In genomic region chr10:132539894-132540293, GRCh38 we compare ENCODE assay signal across 8 cellular contexts. TPM values are rescaled to one million over a fixed set of nuclear protein-coding genes. Genes with fewer than 3 reads are reported as not detected.
A peak's percentile ranks its signal among the peaks of the same experiment; 100 is the strongest.
DNase-seq lines count a peak whose midpoint lies in the region; ATAC-seq and TF ChIP-seq lines count a peak whose summit lies in the region.

No MANE protein-coding gene starts in this region.

- no peak for ATAC-seq in omental fat pad (ENCODE audit: low FRiP score)

- POLR2A ChIA-PET in activated CD4-positive, alpha-beta memory T cell treated with anti-CD3 and anti-CD28 coated beads for 36 hours (lab: Charles Lee) = interaction anchor here (0.7 to 1.9 kb wide), 3 partner anchors 11 to 36 kb away, joined by 4 to 6 read pairs (median 4); no protein-coding TSS in a partner anchor
- POLR2A ChIA-PET in Caco-2 (lab: Charles Lee) = no interaction called here

- no peaks in the 10 kb centered on the region for H3K27me3 Mint-ChIP-seq in activated CD4-positive, alpha-beta memory T cell treated with anti-CD3 and anti-CD28 coated beads for 36 hours
- H3K27me3 Mint-ChIP-seq in Caco-2 (ENCODE audit: insufficient read depth, unreplicated experiment) = no peaks in the 10 kb centered on the region

- H3K27me3 ChIP-seq in Caco-2 (replicated peaks; ENCODE audit: control insufficient read depth, insufficient read depth, low read length) = no peaks in the 10 kb centered on the region

- CTCF ChIA-PET in activated CD4-positive, alpha-beta memory T cell treated with anti-CD3 and anti-CD28 coated beads for 36 hours (lab: Charles Lee) = interaction anchor here (2.9 kb wide), 1 partner anchor 11 kb away, joined by 13 read pairs; no protein-coding TSS in a partner anchor
- CTCF ChIA-PET in Caco-2 (lab: Charles Lee) = no interaction called here

- no TSS peak for BruUV-seq in Caco-2 (replicated peaks; lab: Mats Ljungman, UMichigan)

- H3K4me3 Mint-ChIP-seq in activated CD4-positive, alpha-beta memory T cell treated with anti-CD3 and anti-CD28 coated beads for 36 hours = peak overlapping the region; percentile 85
- H3K4me3 Mint-ChIP-seq in Caco-2 (ENCODE audit: unreplicated experiment) = no peak overlapping the region

- H3K4me1 Mint-ChIP-seq in activated CD4-positive, alpha-beta memory T cell treated with anti-CD3 and anti-CD28 coated beads for 36 hours (ENCODE audit: low read depth) = peaks cover 63% of the 10 kb centered on the region
- H3K4me1 Mint-ChIP-seq in Caco-2 (ENCODE audit: low read depth, unreplicated experiment) = peaks cover 11% of the 10 kb centered on the region

- H3K4me1 ChIP-seq in Caco-2 = peaks cover 15% of the 10 kb centered on the region

- no peaks in the 10 kb centered on the region for H3K36me3 ChIP-seq in Caco-2 (ENCODE audit: control insufficient read depth, insufficient read depth, low read length)

- peak overlapping the region; percentile 83 for H3K27ac Mint-ChIP-seq in activated CD4-positive, alpha-beta memory T cell treated with anti-CD3 and anti-CD28 coated beads for 36 hours
- no peak overlapping the region for H3K27ac Mint-ChIP-seq in Caco-2 (ENCODE audit: unreplicated experiment)

- DNase-seq in activated T-cell treated with anti-CD3 and anti-CD28 coated beads for 24 hours (ENCODE audit: low read depth) = peak; percentile 30
- no peak for DNase-seq in activated T-cell treated with anti-CD3 and anti-CD28 coated beads, Interleukin-2, amount 50 U/mL, for 1 hour
- DNase-seq in activated CD4-positive, alpha-beta memory T cell treated with anti-CD3 and anti-CD28 coated beads for 36 hours = peak; percentile 62
- DNase-seq in foreskin melanocyte = peak; percentile 34
- DNase-seq in stromal cell of bone marrow (ENCODE audit: low read depth) = peak; percentile 59
- DNase-seq in NCI-H226 = no peak
- DNase-seq in Caco-2 = no peak
- DNase-seq in omental fat pad (ENCODE audit: low spot score) = no peak

- intact Hi-C loops in activated CD4-positive, alpha-beta memory T cell treated with anti-CD3 and anti-CD28 coated beads for 36 hours (cut with micrococcal nuclease) = loop anchor here (1.0 to 5.0 kb wide), 2 partner anchors 53 to 153 kb away; no protein-coding TSS in a partner anchor
- intact Hi-C loops in Caco-2 (cut with micrococcal nuclease; ENCODE audit: unreplicated experiment) = no loop called here

- no peaks in the 10 kb centered on the region for H3K9me3 Mint-ChIP-seq in activated CD4-positive, alpha-beta memory T cell treated with anti-CD3 and anti-CD28 coated beads for 36 hours
- H3K9me3 Mint-ChIP-seq in Caco-2 (ENCODE audit: unreplicated experiment) = no peaks in the 10 kb centered on the region

- peaks cover 4% of the 10 kb centered on the region for H3K36me3 Mint-ChIP-seq in activated CD4-positive, alpha-beta memory T cell treated with anti-CD3 and anti-CD28 coated beads for 36 hours
- H3K36me3 Mint-ChIP-seq in Caco-2 (ENCODE audit: insufficient read depth, unreplicated experiment) = peaks cover 13% of the 10 kb centered on the region

- TF ChIP-seq CTCF in Caco-2 (IDR thresholded peaks at IDR 0.05; ENCODE audit: insufficient read depth in 1 of 2, low read depth in 1 of 2, low read length in 1 of 2, severe bottlenecking in 1 of 2, unreplicated experiment in 1 of 2) (no peak), omental fat pad (IDR thresholded peaks at IDR 0.05) (no peak)

- H3K9me3 ChIP-seq in Caco-2 = no peaks in the 10 kb centered on the region

- H3K4me3 ChIP-seq in Caco-2 (ENCODE audit: low read depth, low read length) = no peak overlapping the region

RNA-seq across cellular contexts. Expression of gene INPP5A, which starts 2.3 kb away (rescaled TPM):
- 1 to 10 TPM; 7.4 to 7.5 TPM for total RNA-seq in activated CD4-positive, alpha-beta memory T cell treated with anti-CD3 and anti-CD28 coated beads for 36 hours
- total RNA-seq in Caco-2 (2022) = 43.9 and 44.5 TPM in 2 replicates
- 10 to 100 TPM; 34.1 to 49.3 (median 43.3) TPM for total RNA-seq in omental fat pad

Comparison
In these comparisons a context has a peak if more than half of its experiments do, and no peak if none do; other contexts are left out.
1. DNase-seq: peak in activated T-cell treated with anti-CD3 and anti-CD28 coated beads for 24 hours (single experiment), activated CD4-positive, alpha-beta memory T cell treated with anti-CD3 and anti-CD28 coated beads for 36 hours (single experiment), foreskin melanocyte (single experiment) and stromal cell of bone marrow (single experiment); none in activated T-cell treated with anti-CD3 and anti-CD28 coated beads, Interleukin-2, amount 50 U/mL, for 1 hour (single experiment), NCI-H226 (single experiment), Caco-2 (0 of 2) and omental fat pad (single experiment).